Comparison of ENCODE assay signal across 12 cellular contexts in genomic region chr5:96648023-96648422, GRCh38. TPM values are rescaled to one million over a fixed set of nuclear protein-coding genes. Genes with fewer than 3 reads are reported as not detected.
DNase-seq lines count a peak whose midpoint lies in the region; ATAC-seq and TF ChIP-seq lines count a peak whose summit lies in the region.
"Had no signal": no experiment of that assay in that cellular context is flagged by ENCODE, and none has a peak within 500 bp of the region (broad histone marks: within the 10 kb centered on the region; RNA-seq: fewer than 3 reads in every experiment).

No MANE protein-coding gene starts in this region.

- no peak for TF ChIP-seq CTCF in mesothelial cell of epicardium (IDR thresholded peaks at IDR 0.05; ENCODE audit: unreplicated experiment)

- no peaks in the 10 kb centered on the region for H3K36me3 Mint-ChIP-seq in mesothelial cell of epicardium
- H3K36me3 Mint-ChIP-seq in activated naive CD4-positive, alpha-beta T cell treated with anti-CD3 and anti-CD28 coated beads for 36 hours (ENCODE audit: low read depth): no peaks in the 10 kb centered on the region
- H3K36me3 Mint-ChIP-seq: CD4-positive, alpha-beta memory T cell had no signal

- no peak for DNase-seq in mesothelial cell of epicardium (ENCODE audit: low spot score in 2 of 2, unreplicated experiment in 2 of 2)
- no peak for DNase-seq in activated naive CD4-positive, alpha-beta T cell treated with anti-CD3 and anti-CD28 coated beads for 36 hours
- DNase-seq in AG08395 (ENCODE audit: low spot score): no peak
- DNase-seq in NCI-H1694 treated with DMSO at 0.1 percent for 48 hours (lab: John Stamatoyannopoulos, UW): no peak
- no peak for DNase-seq in activated CD4-positive, alpha-beta T cell treated with anti-CD3 and anti-CD28 coated beads, Interleukin-2, amount 50 U/mL, for 48 hours
- DNase-seq: CD4-positive, alpha-beta memory T cell; NCI-H1417; PC-9; stimulated activated CD8-positive, alpha-beta memory T cell treated with anti-CD3 and anti-CD28 coated beads, Interleukin-4, amount 100 ng/mL, for 48 hours had no signal

- no peak overlapping the region for H3K4me3 Mint-ChIP-seq in mesothelial cell of epicardium
- H3K4me3 Mint-ChIP-seq in activated naive CD4-positive, alpha-beta T cell treated with anti-CD3 and anti-CD28 coated beads for 36 hours: no peak overlapping the region
- H3K4me3 Mint-ChIP-seq: CD4-positive, alpha-beta memory T cell had no signal

- CTCF ChIA-PET in activated naive CD4-positive, alpha-beta T cell treated with anti-CD3 and anti-CD28 coated beads for 36 hours (lab: Charles Lee): no interaction called here

- intact Hi-C loops in activated naive CD4-positive, alpha-beta T cell treated with anti-CD3 and anti-CD28 coated beads for 36 hours (cut with micrococcal nuclease): no loop called here

- no peaks in the 10 kb centered on the region for H3K9me3 Mint-ChIP-seq in mesothelial cell of epicardium
- H3K9me3 Mint-ChIP-seq in activated naive CD4-positive, alpha-beta T cell treated with anti-CD3 and anti-CD28 coated beads for 36 hours: no peaks in the 10 kb centered on the region
- H3K9me3 Mint-ChIP-seq: CD4-positive, alpha-beta memory T cell had no signal

- peaks cover 73% of the 10 kb centered on the region for H3K4me1 Mint-ChIP-seq in mesothelial cell of epicardium
- peaks cover 4% of the 10 kb centered on the region for H3K4me1 Mint-ChIP-seq in activated naive CD4-positive, alpha-beta T cell treated with anti-CD3 and anti-CD28 coated beads for 36 hours (ENCODE audit: low read depth)

- H3K27ac Mint-ChIP-seq in mesothelial cell of epicardium: peak overlapping the region; percentile 68
- H3K27ac Mint-ChIP-seq in activated naive CD4-positive, alpha-beta T cell treated with anti-CD3 and anti-CD28 coated beads for 36 hours: no peak overlapping the region
- H3K27ac Mint-ChIP-seq: CD4-positive, alpha-beta memory T cell had no signal

- no peaks in the 10 kb centered on the region for H3K27me3 Mint-ChIP-seq in mesothelial cell of epicardium (ENCODE audit: low read depth)
- peaks cover 4% of the 10 kb centered on the region for H3K27me3 Mint-ChIP-seq in activated naive CD4-positive, alpha-beta T cell treated with anti-CD3 and anti-CD28 coated beads for 36 hours (ENCODE audit: low read depth)

- peak; percentile 86 for ATAC-seq in GM18858 (IDR thresholded peaks at IDR 0.05; ENCODE audit: unreplicated experiment)
- ATAC-seq in GM21717 (IDR thresholded peaks at IDR 0.05; ENCODE audit: unreplicated experiment): peak; percentile 84
- peak; percentile 54 for ATAC-seq in HG03457 (IDR thresholded peaks at IDR 0.05; ENCODE audit: unreplicated experiment)

RNA-seq across cellular contexts. Expression of gene CAST, which starts 14.2 kb away (rescaled TPM):
- 126 to 133 TPM (median 132 TPM) in 3 replicates for total RNA-seq in mesothelial cell of epicardium
- total RNA-seq in activated naive CD4-positive, alpha-beta T cell treated with anti-CD3 and anti-CD28 coated beads for 36 hours: 100 to 1,000 TPM; 118 to 122 TPM
